In the genomic region with DNA sequence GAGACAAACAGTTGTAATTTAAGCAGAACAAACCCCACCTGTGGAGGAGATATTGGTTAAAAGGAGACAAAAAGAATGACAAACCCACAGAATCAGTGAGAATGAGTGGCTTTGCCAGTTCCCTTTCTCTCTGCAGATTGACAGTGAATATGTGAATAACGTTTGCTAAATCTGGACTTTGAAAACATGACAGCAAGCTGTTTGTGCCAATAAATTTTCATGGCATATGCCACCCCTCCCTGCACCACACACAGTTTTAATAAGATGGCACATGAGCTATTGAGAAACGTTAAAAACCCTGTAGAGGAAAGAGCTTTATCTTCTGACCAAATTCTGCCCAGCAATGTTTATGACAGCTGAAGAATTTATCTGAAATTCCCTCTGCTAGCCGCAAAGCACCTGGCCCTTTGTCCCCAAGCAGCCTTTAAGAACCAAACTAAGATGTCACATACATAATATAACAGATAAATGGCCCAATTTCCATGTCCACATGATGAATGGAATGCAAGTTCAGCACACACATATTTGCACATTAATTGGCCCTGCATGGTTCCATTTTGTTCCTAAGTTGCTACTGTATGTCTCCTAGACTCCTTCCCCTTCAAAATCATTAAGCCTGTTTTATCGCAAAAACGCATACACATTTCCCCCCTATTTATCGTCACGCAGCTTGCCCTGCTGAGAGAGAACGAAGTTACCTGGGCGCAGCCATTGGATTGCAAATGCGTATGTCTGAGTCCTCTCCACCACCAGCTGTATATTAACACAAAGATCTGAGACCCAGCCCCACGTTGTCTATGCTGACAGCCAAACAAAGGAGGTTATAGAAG, we compare ENCODE assay signal across 17 cellular contexts.
"Had no signal": no experiment of that assay in that cellular context is flagged by ENCODE, and none has a peak within 500 bp of the region (broad histone marks: within the 10 kb centered on the region; RNA-seq: fewer than 3 reads in every experiment).

No MANE protein-coding gene starts in this region.

- H3K4me1 Mint-ChIP-seq: activated CD4-positive, alpha-beta memory T cell treated with anti-CD3 and anti-CD28 coated beads, Interleukin-2, amount 10 ng/mL, durations not matched to agents 7 days and 5 days; activated CD8-positive, alpha-beta memory T cell treated with anti-CD3 and anti-CD28 coated beads, Interleukin-2, amount 10 ng/mL, durations not matched to agents 7 days and 5 days; nephron; WTC11 had no signal

- H3K36me3 Mint-ChIP-seq: activated CD8-positive, alpha-beta memory T cell treated with anti-CD3 and anti-CD28 coated beads, Interleukin-2, amount 10 ng/mL, durations not matched to agents 7 days and 5 days; activated naive CD8-positive, alpha-beta T cell had no signal

- H3K27ac Mint-ChIP-seq: activated CD4-positive, alpha-beta memory T cell treated with anti-CD3 and anti-CD28 coated beads, Interleukin-2, amount 10 ng/mL, durations not matched to agents 7 days and 5 days; activated CD8-positive, alpha-beta memory T cell treated with anti-CD3 and anti-CD28 coated beads, Interleukin-2, amount 10 ng/mL, durations not matched to agents 7 days and 5 days; activated naive CD8-positive, alpha-beta T cell; effector memory CD8-positive, alpha-beta T cell; nephron; WTC11 had no signal

- H3K4me3 Mint-ChIP-seq: activated CD4-positive, alpha-beta memory T cell treated with anti-CD3 and anti-CD28 coated beads, Interleukin-2, amount 10 ng/mL, durations not matched to agents 7 days and 5 days; activated CD8-positive, alpha-beta memory T cell treated with anti-CD3 and anti-CD28 coated beads, Interleukin-2, amount 10 ng/mL, durations not matched to agents 7 days and 5 days; activated naive CD8-positive, alpha-beta T cell; effector memory CD8-positive, alpha-beta T cell; nephron; WTC11 had no signal

- H3K36me3 ChIP-seq: cardiac muscle cell, esophagus squamous epithelium, heart right ventricle, tibial artery had no signal

- H3K27me3 Mint-ChIP-seq: activated CD4-positive, alpha-beta memory T cell treated with anti-CD3 and anti-CD28 coated beads, Interleukin-2, amount 10 ng/mL, durations not matched to agents 7 days and 5 days; activated CD8-positive, alpha-beta memory T cell treated with anti-CD3 and anti-CD28 coated beads, Interleukin-2, amount 10 ng/mL, durations not matched to agents 7 days and 5 days; effector memory CD8-positive, alpha-beta T cell had no signal

- H3K4me1 ChIP-seq: esophagus squamous epithelium, heart right ventricle, tibial artery had no signal

- H3K4me3 ChIP-seq: cardiac muscle cell, esophagus squamous epithelium, heart right ventricle, lung, tibial artery had no signal

- H3K27me3 ChIP-seq: esophagus squamous epithelium, tibial artery had no signal

- H3K9me3 Mint-ChIP-seq: nephron had no signal

- H3K9me3 ChIP-seq: esophagus squamous epithelium, heart right ventricle, tibial artery had no signal

- DNase-seq: activated CD4-positive, alpha-beta memory T cell treated with anti-CD3 and anti-CD28 coated beads, Interleukin-2, amount 10 ng/mL, durations not matched to agents 7 days and 5 days; activated CD4-positive, alpha-beta T cell treated with anti-CD3 and anti-CD28 coated beads for 4 hours; activated CD8-positive, alpha-beta memory T cell treated with anti-CD3 and anti-CD28 coated beads, Interleukin-2, amount 10 ng/mL, durations not matched to agents 7 days and 5 days; effector memory CD8-positive, alpha-beta T cell; esophagus squamous epithelium; heart right ventricle; midbrain; occipital lobe; stimulated activated CD4-positive, alpha-beta T cell treated with anti-CD3 and anti-CD28 coated beads, Interleukin-2, amount 100 ng/mL, for 24 hours; stimulated activated naive CD4-positive, alpha-beta T cell treated with Interleukin-2 at 50 U/mL for 16 hours; tibial artery had no signal

- ATAC-seq: activated CD8-positive, alpha-beta memory T cell treated with anti-CD3 and anti-CD28 coated beads, Interleukin-2, amount 10 ng/mL, durations not matched to agents 7 days and 5 days; effector memory CD8-positive, alpha-beta T cell; heart right ventricle; left lobe of liver; WTC11 had no signal

- H3K27ac ChIP-seq: cardiac muscle cell, esophagus squamous epithelium, heart right ventricle, tibial artery had no signal
